In the genomic region with DNA sequence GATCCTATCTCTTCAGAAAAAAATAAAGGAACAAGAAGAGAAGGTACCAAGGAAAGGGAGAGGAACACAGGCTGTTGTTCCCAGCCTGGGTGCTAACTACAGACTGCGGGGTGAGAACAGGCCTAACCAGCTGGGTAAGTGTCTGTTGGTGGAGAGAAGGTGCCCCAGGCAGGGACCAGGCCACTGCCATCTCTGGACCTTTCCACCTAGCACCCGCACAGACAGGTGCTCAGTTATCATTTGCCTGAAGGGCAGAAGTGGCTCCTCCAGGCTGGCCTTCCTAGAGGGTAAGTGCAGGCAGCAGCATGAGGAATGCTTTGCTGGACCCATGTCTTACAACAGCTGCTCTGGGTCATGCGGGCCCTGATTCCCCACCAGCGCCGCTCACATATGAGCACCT, we compare ENCODE assay signal across 16 cellular contexts. TPM values are rescaled to one million over a fixed set of nuclear protein-coding genes. Genes with fewer than 3 reads are reported as not detected.
A peak's percentile ranks its signal among the peaks of the same experiment; 100 is the strongest.
DNase-seq lines count a peak whose midpoint lies in the region; ATAC-seq lines count a peak whose summit lies in the region.
"Had no signal": no experiment of that assay in that cellular context is flagged by ENCODE, and none has a peak within 500 bp of the region (broad histone marks: within the 10 kb centered on the region; RNA-seq: fewer than 3 reads in every experiment).

No MANE protein-coding gene starts in this region.

- H3K27ac Mint-ChIP-seq in CD4-positive, CD25-positive, alpha-beta regulatory T cell, result peak overlapping the region in 2 of 3 donors; percentile 71 to 90
- H3K27ac Mint-ChIP-seq in activated T-helper 17 cell treated with anti-CD3 and anti-CD28 coated beads, Interleukin-2, amount 50 U/mL, for 72 hours, result peak overlapping the region; percentile 82
- peak overlapping the region in 6 of 10 donors; percentile 15 to 83 (median 56) for H3K27ac Mint-ChIP-seq in naive thymus-derived CD8-positive, alpha-beta T cell

- H3K4me1 ChIP-seq in CD4-positive, CD25-positive, alpha-beta regulatory T cell (ENCODE audit: control insufficient read depth, insufficient read depth, low read length, poor library complexity, severe bottlenecking), result peaks cover 3% of the 10 kb centered on the region
- H3K4me1 ChIP-seq: left lung had no signal

- no peaks in the 10 kb centered on the region for H3K27me3 Mint-ChIP-seq in CD4-positive, CD25-positive, alpha-beta regulatory T cell
- no peaks in the 10 kb centered on the region for H3K27me3 Mint-ChIP-seq in activated T-helper 17 cell treated with anti-CD3 and anti-CD28 coated beads, Interleukin-2, amount 50 U/mL, for 72 hours
- H3K27me3 Mint-ChIP-seq in naive thymus-derived CD8-positive, alpha-beta T cell, result no peaks in the 10 kb centered on the region
- H3K27me3 Mint-ChIP-seq: activated naive CD8-positive, alpha-beta T cell treated with anti-CD3 and anti-CD28 coated beads for 36 hours had no signal

- no peaks in the 10 kb centered on the region for H3K9me3 ChIP-seq in CD4-positive, CD25-positive, alpha-beta regulatory T cell (ENCODE audit: control insufficient read depth in 2 of 2, low read length in 2 of 2)
- H3K9me3 ChIP-seq: BLaER1 treated with 17β-estradiol and CSF1 and Interleukin-3, amounts not matched to agents 10 nM and 100 nM; left lung; thoracic aorta had no signal

- no peak overlapping the region for H3K4me3 Mint-ChIP-seq in CD4-positive, CD25-positive, alpha-beta regulatory T cell
- H3K4me3 Mint-ChIP-seq in activated T-helper 17 cell treated with anti-CD3 and anti-CD28 coated beads, Interleukin-2, amount 50 U/mL, for 72 hours, result peak overlapping the region; percentile 41
- H3K4me3 Mint-ChIP-seq in naive thymus-derived CD8-positive, alpha-beta T cell, result no peak overlapping the region
- H3K4me3 Mint-ChIP-seq: activated naive CD8-positive, alpha-beta T cell treated with anti-CD3 and anti-CD28 coated beads for 36 hours had no signal

- POLR2A ChIA-PET in naive thymus-derived CD8-positive, alpha-beta T cell (lab: Charles Lee), result no interaction called here

- no peaks in the 10 kb centered on the region for H3K9me3 Mint-ChIP-seq in CD4-positive, CD25-positive, alpha-beta regulatory T cell
- H3K9me3 Mint-ChIP-seq in activated T-helper 17 cell treated with anti-CD3 and anti-CD28 coated beads, Interleukin-2, amount 50 U/mL, for 72 hours, result no peaks in the 10 kb centered on the region
- H3K9me3 Mint-ChIP-seq in naive thymus-derived CD8-positive, alpha-beta T cell, result no peaks in the 10 kb centered on the region
- H3K9me3 Mint-ChIP-seq: activated naive CD8-positive, alpha-beta T cell treated with anti-CD3 and anti-CD28 coated beads for 36 hours had no signal

- H3K27me3 ChIP-seq in CD4-positive, CD25-positive, alpha-beta regulatory T cell (ENCODE audit: control insufficient read depth, insufficient read depth, low read length), result no peaks in the 10 kb centered on the region
- H3K27me3 ChIP-seq: BLaER1 treated with 17β-estradiol and CSF1 and Interleukin-3, amounts not matched to agents 10 nM and 100 nM; left lung had no signal

- H3K36me3 ChIP-seq in CD4-positive, CD25-positive, alpha-beta regulatory T cell (ENCODE audit: control insufficient read depth, insufficient read depth, low read length), result peaks cover 57% of the 10 kb centered on the region

- H3K36me3 Mint-ChIP-seq in CD4-positive, CD25-positive, alpha-beta regulatory T cell, result peaks cover 14% of the 10 kb centered on the region
- peaks cover 85% of the 10 kb centered on the region for H3K36me3 Mint-ChIP-seq in activated T-helper 17 cell treated with anti-CD3 and anti-CD28 coated beads, Interleukin-2, amount 50 U/mL, for 72 hours (ENCODE audit: low read depth)
- H3K36me3 Mint-ChIP-seq in naive thymus-derived CD8-positive, alpha-beta T cell, result peaks cover 0 to 71% (median 0%) of the 10 kb centered on the region in 3 donors

- H3K4me3 ChIP-seq in CD4-positive, CD25-positive, alpha-beta regulatory T cell (ENCODE audit: low read depth, low read length), result no peak overlapping the region
- H3K4me3 ChIP-seq: BLaER1 treated with 17β-estradiol and CSF1 and Interleukin-3, amounts not matched to agents 10 nM and 100 nM; left lung; thoracic aorta had no signal

- DNase-seq in CD4-positive, CD25-positive, alpha-beta regulatory T cell, result no peak
- peak; percentile 64 for DNase-seq in DMS53 (lab: John Stamatoyannopoulos, UW)
- no peak for DNase-seq in naive thymus-derived CD8-positive, alpha-beta T cell
- DNase-seq in left lobe of liver (ENCODE audit: low spot score), result no peak
- DNase-seq in kidney glomerular epithelial cell (lab: John Stamatoyannopoulos, UW), result no peak
- DNase-seq: activated naive CD8-positive, alpha-beta T cell treated with anti-CD3 and anti-CD28 coated beads for 36 hours; effector CD4-positive, alpha-beta T cell; Karpas-422; NCI-H1436; NCI-H345 had no signal

- H3K4me1 Mint-ChIP-seq in CD4-positive, CD25-positive, alpha-beta regulatory T cell, result peaks cover 6 to 39% (median 15%) of the 10 kb centered on the region in 4 donors
- peaks cover 17% of the 10 kb centered on the region for H3K4me1 Mint-ChIP-seq in activated T-helper 17 cell treated with anti-CD3 and anti-CD28 coated beads, Interleukin-2, amount 50 U/mL, for 72 hours
- peaks cover 15 to 38% (median 20%) of the 10 kb centered on the region in 4 donors for H3K4me1 Mint-ChIP-seq in naive thymus-derived CD8-positive, alpha-beta T cell

- ATAC-seq in CD4-positive, CD25-positive, alpha-beta regulatory T cell (ENCODE audit: low read depth in 2 of 2), result no peak
- no peak for ATAC-seq in activated T-helper 17 cell treated with anti-CD3 and anti-CD28 coated beads, Interleukin-2, amount 50 U/mL, for 72 hours (replicated peaks)
- ATAC-seq in naive thymus-derived CD8-positive, alpha-beta T cell, result no peak
- ATAC-seq in left lobe of liver (no peak), GM21723 (IDR thresholded peaks at IDR 0.05; ENCODE audit: unreplicated experiment) (no peak)
- ATAC-seq: left lung, SK-N-SH treated with all-trans-retinoic acid at 6 μM for 48 hours had no signal

- H3K27ac ChIP-seq in CD4-positive, CD25-positive, alpha-beta regulatory T cell (ENCODE audit: insufficient read depth, low read length, poor library complexity, severe bottlenecking), result no peak overlapping the region
- H3K27ac ChIP-seq: left lung, thoracic aorta had no signal

RNA-seq across cellular contexts. Expression of a gene that starts 10.1 kb away (rescaled TPM):
- total RNA-seq in CD4-positive, CD25-positive, alpha-beta regulatory T cell, result 259 TPM
- 100 to 1,000 TPM in 1 of 4 donors, 10 to 100 TPM in 3; 78.8 to 103 (median 97.6) TPM for polyA plus RNA-seq in CD4-positive, CD25-positive, alpha-beta regulatory T cell
- 100 to 1,000 TPM; 300 to 434 TPM for total RNA-seq in activated T-helper 17 cell treated with anti-CD3 and anti-CD28 coated beads, Interleukin-2, amount 50 U/mL, for 72 hours
- 100 to 1,000 TPM; 228 to 231 TPM for total RNA-seq in naive thymus-derived CD8-positive, alpha-beta T cell
- 100 to 1,000 TPM in 2 of 3 donors, 10 to 100 TPM in 1; 93.7 to 146 (median 142) TPM for polyA plus RNA-seq in naive thymus-derived CD8-positive, alpha-beta T cell
- total RNA-seq in left lobe of liver, result 21.5 TPM

RNA-seq across cellular contexts. Expression of a gene that starts 46.5 kb away (rescaled TPM):
- total RNA-seq in CD4-positive, CD25-positive, alpha-beta regulatory T cell, result 20.9 TPM
- 1 to 10 TPM; 2.9 to 3.8 (median 3.2) TPM for polyA plus RNA-seq in CD4-positive, CD25-positive, alpha-beta regulatory T cell
- 10 to 100 TPM in 1 of 2 donors, 1 to 10 TPM in 1; 7.9 to 17.1 TPM for total RNA-seq in activated T-helper 17 cell treated with anti-CD3 and anti-CD28 coated beads, Interleukin-2, amount 50 U/mL, for 72 hours
- 1 to 10 TPM; 3.0 TPM for total RNA-seq in naive thymus-derived CD8-positive, alpha-beta T cell
- under 1 TPM; 0.18 to 0.60 (median 0.48) TPM for polyA plus RNA-seq in naive thymus-derived CD8-positive, alpha-beta T cell
- total RNA-seq in left lobe of liver, result 1.9 TPM

Comparison
In these comparisons a context has a peak if more than half of its experiments do, and no peak if none do; other contexts are left out.
1. RNA of a gene that starts 10.1 kb away (total RNA-seq): 300 to 434 TPM in activated T-helper 17 cell treated with anti-CD3 and anti-CD28 coated beads, Interleukin-2, amount 50 U/mL, for 72 hours, 259 TPM in CD4-positive, CD25-positive, alpha-beta regulatory T cell (single experiment) and 228 to 231 TPM in naive thymus-derived CD8-positive, alpha-beta T cell; 21.5 TPM in left lobe of liver (single experiment); every median in the first group is over 10 times any median in the second.
2. Peak in every context shown above with its lines, with median percentiles within 50 percentile points of each other: H3K27ac Mint-ChIP-seq.